In genomic region chr6:142254513-142254912, GRCh38 we compare ENCODE assay signal across 20 cellular contexts. TPM values are rescaled to one million over a fixed set of nuclear protein-coding genes. Genes with fewer than 3 reads are reported as not detected.
DNase-seq lines count a peak whose midpoint lies in the region; ATAC-seq, FAIRE-seq and TF ChIP-seq lines count a peak whose summit lies in the region.
"Had no signal": no experiment of that assay in that cellular context is flagged by ENCODE, and none has a peak within 500 bp of the region (broad histone marks: within the 10 kb centered on the region; RNA-seq: fewer than 3 reads in every experiment).

No MANE protein-coding gene starts in this region.

- no peak overlapping the region for H3K4me2 ChIP-seq in K562 (ENCODE audit: insufficient read depth, low read length)
- H3K4me2 ChIP-seq in HepG2 (ENCODE audit: low read depth, low read length): peak overlapping the region; percentile 3; the same call in 1 of the 2 replicates
- H3K4me2 ChIP-seq: BLaER1, GM23338 had no signal

- TF ChIP-seq EP300 in K562 (IDR thresholded peaks at IDR 0.05; ENCODE audit: low read length) (no peak), HepG2 (IDR thresholded peaks at IDR 0.05; ENCODE audit: low read depth in 2 of 2, low read length in 2 of 2) (no peak), HepG2 (CRISPR knock-in tag; IDR thresholded peaks at IDR 0.05; ENCODE audit: borderline replicate concordance) (no peak)

- no peaks in the 10 kb centered on the region for H3K9me3 Mint-ChIP-seq in activated CD4-positive, alpha-beta memory T cell treated with anti-CD3 and anti-CD28 coated beads, Interleukin-2, amount 10 ng/mL, durations not matched to agents 7 days and 5 days
- H3K9me3 Mint-ChIP-seq: CD8-positive, alpha-beta T cell; GM23338; H9 had no signal

- H3K4me1 ChIP-seq in K562 (replicated peaks in 1 of 2; ENCODE audit: control insufficient read depth in 2 of 2, insufficient read depth in 2 of 2, low read length in 2 of 2) (no peaks in the 10 kb centered on the region), HepG2 (ENCODE audit: insufficient read depth, low read length) (peaks cover 56% of the 10 kb centered on the region), small intestine (ENCODE audit: control insufficient read depth in 2 of 2, insufficient read depth in 1 of 2, low read depth in 1 of 2, low read length in 1 of 2) (no peaks in the 10 kb centered on the region)

- no peaks in the 10 kb centered on the region for H3K27me3 Mint-ChIP-seq in activated CD4-positive, alpha-beta memory T cell treated with anti-CD3 and anti-CD28 coated beads, Interleukin-2, amount 10 ng/mL, durations not matched to agents 7 days and 5 days

- H3K9ac ChIP-seq in K562 (ENCODE audit: insufficient read depth in 1 of 2, low read depth in 2 of 2, low read length in 2 of 2) (no peak overlapping the region), HepG2 (ENCODE audit: insufficient read depth, low read depth, low read length) (no peak overlapping the region)
- H3K9ac ChIP-seq: BLaER1 had no signal

- ATAC-seq in K562 (no peak), HepG2 (peak; percentile 79), GM21619 (IDR thresholded peaks at IDR 0.05; ENCODE audit: unreplicated experiment) (no peak)
- ATAC-seq: CD8-positive, alpha-beta T cell; GM12878; GM23338; HCT116 had no signal

- in situ Hi-C loops in K562 (cut with MboI): no loop called here
- in situ Hi-C loops in HepG2 (cut with HindIII; ENCODE audit: extremely low pct_ligation_motif_present, low pct_unique_long_range_greater_than_20kb): no loop called here

- TF ChIP-seq CTCF in K562 (IDR thresholded peaks at IDR 0.05 in 2 of 3, conservative IDR thresholded peaks at IDR 0.05 in 1 of 3; ENCODE audit: insufficient read depth in 2 of 3, low read depth in 1 of 3, low read length in 3 of 3): no peak
- TF ChIP-seq CTCF in HepG2 (CRISPR knock-in tag; IDR thresholded peaks at IDR 0.05): no peak

- no peak overlapping the region for H3K4me3 ChIP-seq in K562
- H3K4me3 ChIP-seq in HepG2 (replicated peaks in 1 of 3; ENCODE audit: insufficient read depth in 1 of 3, low read depth in 2 of 3, low read length in 3 of 3): no peak overlapping the region
- no peak overlapping the region for H3K4me3 ChIP-seq in small intestine (ENCODE audit: low read depth in 1 of 2, low read length in 2 of 2)
- H3K4me3 ChIP-seq: BLaER1, GM12878, GM23338 had no signal

- TF ChIP-seq RAD21 in K562 (CRISPR knock-in tag; conservative IDR thresholded peaks at IDR 0.05 in 1 of 2, IDR thresholded peaks at IDR 0.05 in 1 of 2) (no peak), HepG2 (CRISPR knock-in tag; IDR thresholded peaks at IDR 0.05) (no peak)

- no peaks in the 10 kb centered on the region for H4K20me1 ChIP-seq in K562 (replicated peaks; ENCODE audit: control insufficient read depth, insufficient read depth, low read length)
- H4K20me1 ChIP-seq in HepG2 (ENCODE audit: insufficient read depth, low read length): no peaks in the 10 kb centered on the region
- H4K20me1 ChIP-seq: BLaER1 had no signal

- BruUV-seq in K562 (replicated peaks; lab: Mats Ljungman, UMichigan): no TSS peak
- no TSS peak for BruUV-seq in HepG2 (replicated peaks; lab: Mats Ljungman, UMichigan)

- H2AFZ ChIP-seq in K562 (ENCODE audit: low read depth, low read length) (no peak overlapping the region), HepG2 (ENCODE audit: low read length) (no peak overlapping the region)
- H2AFZ ChIP-seq: GM23338 had no signal

- DNase-seq in K562 (ENCODE audit: extremely low read depth in 1 of 4, low spot score in 3 of 4) (no peak), HepG2 (ENCODE audit: low spot score) (no peak), small intestine (peak; percentile 81)
- no peak for DNase-seq in activated CD4-positive, alpha-beta memory T cell treated with anti-CD3 and anti-CD28 coated beads, Interleukin-2, amount 10 ng/mL, durations not matched to agents 7 days and 5 days
- DNase-seq in stimulated activated CD4-positive, alpha-beta T cell treated with anti-CD3 and anti-CD28 coated beads, Interleukin-1b, Interleukin-23, amount 100 ng/mL, for 48 hours: no peak
- DNase-seq: Caco-2; CD4-positive, CD25-positive, alpha-beta regulatory T cell; CD8-positive, alpha-beta T cell; DMS153; DND-41; GDM1; H9 had no signal

- no peak for TF ChIP-seq POLR2A in K562 (conservative IDR thresholded peaks at IDR 0.05)
- no peak for TF ChIP-seq POLR2A in HepG2 (IDR thresholded peaks at IDR 0.05; ENCODE audit: insufficient read depth in 1 of 2, low read depth in 2 of 2, low read length in 2 of 2)

- no peak overlapping the region for H3K27ac Mint-ChIP-seq in activated CD4-positive, alpha-beta memory T cell treated with anti-CD3 and anti-CD28 coated beads, Interleukin-2, amount 10 ng/mL, durations not matched to agents 7 days and 5 days
- H3K27ac Mint-ChIP-seq: B cell; CD4-positive, CD25-positive, alpha-beta regulatory T cell; CD8-positive, alpha-beta T cell; GM23338; H9 had no signal

- H3K79me2 ChIP-seq in K562 (ENCODE audit: control insufficient read depth, insufficient read depth, low read length) (no peaks in the 10 kb centered on the region), HepG2 (ENCODE audit: insufficient read depth, low read length) (no peaks in the 10 kb centered on the region)

- FAIRE-seq in K562 (lab: Jason Lieb, UNC) (no peak), HepG2 (lab: Jason Lieb, UNC) (no peak), small intestine (lab: Jason Lieb, UNC) (no peak)
- FAIRE-seq: GM12878, GM19239 had no signal

- no peaks in the 10 kb centered on the region for H3K9me3 ChIP-seq in K562 (replicated peaks; ENCODE audit: control insufficient read depth, insufficient read depth, low read depth, low read length)
- no peaks in the 10 kb centered on the region for H3K9me3 ChIP-seq in HepG2 (ENCODE audit: low read length)
- no peaks in the 10 kb centered on the region for H3K9me3 ChIP-seq in small intestine (ENCODE audit: control insufficient read depth, low read depth)
- H3K9me3 ChIP-seq: BLaER1, Caco-2 had no signal

- H3K27me3 ChIP-seq in K562 (ENCODE audit: control insufficient read depth in 2 of 2, insufficient read depth in 2 of 2, low read length in 2 of 2) (no peaks in the 10 kb centered on the region), HepG2 (ENCODE audit: control insufficient read depth in 1 of 2, insufficient read depth in 2 of 2, low read length in 2 of 2) (no peaks in the 10 kb centered on the region), small intestine (ENCODE audit: control insufficient read depth in 2 of 2, insufficient read depth in 2 of 2, low read length in 2 of 2) (no peaks in the 10 kb centered on the region)
- H3K27me3 ChIP-seq: BLaER1 had no signal

- H3K27ac ChIP-seq in K562 (ENCODE audit: extremely low read depth, low read depth, low read length): no peak overlapping the region
- no peak overlapping the region for H3K27ac ChIP-seq in HepG2 (ENCODE audit: extremely low read length, insufficient read depth, low read length)
- no peak overlapping the region for H3K27ac ChIP-seq in small intestine (ENCODE audit: low read depth in 1 of 2, low read length in 1 of 2)
- H3K27ac ChIP-seq: BLaER1, C4-2B had no signal

- H3K36me3 ChIP-seq in K562 (ENCODE audit: control insufficient read depth, insufficient read depth, low read length) (no peaks in the 10 kb centered on the region), HepG2 (replicated peaks in 1 of 2; ENCODE audit: control insufficient read depth in 1 of 2, insufficient read depth in 2 of 2, low read length in 2 of 2) (no peaks in the 10 kb centered on the region), small intestine (ENCODE audit: control insufficient read depth in 2 of 2, insufficient read depth in 2 of 2, low read length in 2 of 2) (no peaks in the 10 kb centered on the region)
- H3K36me3 ChIP-seq: BLaER1 had no signal

- 5% methylated on average over 6 of the region's 6 CpGs for WGBS in K562 (ENCODE audit: insufficient coverage, low coverage, missing lambda C conversion rate)
- WGBS in HepG2 (ENCODE audit: low lambda C conversion rate): 58% methylated on average over 6 of the region's 6 CpGs
- 35 to 73% (median 57%) methylated on average over 6 of the region's 6 CpGs for WGBS in small intestine, 3 donors

- no peaks in the 10 kb centered on the region for H3K4me1 Mint-ChIP-seq in activated CD4-positive, alpha-beta memory T cell treated with anti-CD3 and anti-CD28 coated beads, Interleukin-2, amount 10 ng/mL, durations not matched to agents 7 days and 5 days
- H3K4me1 Mint-ChIP-seq: GM23338, H9 had no signal

- no peaks in the 10 kb centered on the region for H3K36me3 Mint-ChIP-seq in activated CD4-positive, alpha-beta memory T cell treated with anti-CD3 and anti-CD28 coated beads, Interleukin-2, amount 10 ng/mL, durations not matched to agents 7 days and 5 days (ENCODE audit: low read depth)
- H3K36me3 Mint-ChIP-seq: CD4-positive, CD25-positive, alpha-beta regulatory T cell; CD8-positive, alpha-beta T cell had no signal

- POLR2A ChIA-PET in K562 (lab: Yijun Ruan, JAX): no interaction called here
- POLR2A ChIA-PET in HepG2 (lab: Yijun Ruan, JAX): interaction anchor here (1.5 kb wide), 1 partner anchor 12 kb away, joined by 3 read pairs; no protein-coding TSS in a partner anchor
- POLR2A ChIA-PET in activated CD4-positive, alpha-beta memory T cell treated with anti-CD3 and anti-CD28 coated beads, Interleukin-2, amount 10 ng/mL, durations not matched to agents 7 days and 5 days (lab: Charles Lee): no interaction called here

- intact Hi-C loops in K562 (cut with micrococcal nuclease) (no loop called here), HepG2 (cut with micrococcal nuclease; ENCODE audit: unreplicated experiment) (no loop called here)

- CTCF ChIA-PET in K562 (lab: Yijun Ruan, JAX; ENCODE audit: low intra/inter-chr PET ratio) (no interaction called here), HepG2 (lab: Yijun Ruan, JAX; ENCODE audit: low intra/inter-chr PET ratio, low total read pairs) (no interaction called here)
- CTCF ChIA-PET in activated CD4-positive, alpha-beta memory T cell treated with anti-CD3 and anti-CD28 coated beads, Interleukin-2, amount 10 ng/mL, durations not matched to agents 7 days and 5 days (lab: Charles Lee): no interaction called here

- H3K4me3 Mint-ChIP-seq in activated CD4-positive, alpha-beta memory T cell treated with anti-CD3 and anti-CD28 coated beads, Interleukin-2, amount 10 ng/mL, durations not matched to agents 7 days and 5 days: no peak overlapping the region
- H3K4me3 Mint-ChIP-seq: B cell; CD4-positive, CD25-positive, alpha-beta regulatory T cell; CD8-positive, alpha-beta T cell; GM23338; H9 had no signal

- no peaks in the 10 kb centered on the region for H3K9me1 ChIP-seq in K562 (ENCODE audit: control insufficient read depth, insufficient read depth, low read length)

RNA-seq across cellular contexts. Expression of gene ADGRG6, which starts 47.3 kb away (rescaled TPM):
- 0.25 and 0.35 TPM in 2 replicates for total RNA-seq in K562 (2011; cell fraction: chromatin; rRNA removed; ENCODE audit: low replicate concordance)
- not detected in 2 replicates for total RNA-seq in K562 (2011; cell fraction: nucleolus; rRNA removed)
- total RNA-seq in K562 (2011; cell fraction: nucleoplasm; rRNA removed): 0.08 and 0.59 TPM in 2 replicates
- total RNA-seq in K562 (2014; rRNA removed) (under 0.01 and 0.05 TPM in 2 replicates), K562 (2014; rRNA removed; fragmentation: Illumina TruSeq; extraction: Trizol) (under 0.01 TPM in 1 of 2 replicates, not detected in the other), K562 (2015; rRNA removed; fragmentation: Illumina TruSeq; extraction: Trizol) (not detected in 2 replicates), K562 (2021) (0.11 and 0.13 TPM in 2 replicates), HepG2 (2016; rRNA removed; fragmentation: Illumina TruSeq; extraction: Trizol) (83.6 and 129 TPM in 2 replicates)
- polyA plus RNA-seq in K562 (2011; rRNA removed) (0.04 and 0.06 TPM in 2 replicates), K562 (2014; fragmentation: Illumina TruSeq; extraction: Trizol) (not detected in 2 replicates), K562 (2014; fragmentation: Nextera tagmentation; extraction: Ambion mirVana) (not detected), K562 (2014; rRNA removed) (not detected in 2 replicates), HepG2 (2011; rRNA removed) (176 and 249 TPM in 2 replicates), small intestine (10 to 100 TPM in 1 of 3 donors, 1 to 10 TPM in 2; 5.4 to 16.3 (median 5.9) TPM)
- polyA plus RNA-seq in K562 (2011; cell fraction: cytosol; rRNA removed): 0.07 and 0.10 TPM in 2 replicates
- polyA plus RNA-seq in K562 (2011; cell fraction: nucleus; rRNA removed): 0.13 and 0.27 TPM in 2 replicates
- polyA plus RNA-seq in K562 (2012): 0.03 and 0.07 TPM in 2 replicates
- 0.11 and 0.18 TPM in 2 replicates for polyA minus RNA-seq in K562 (2011; rRNA and poly(A)+ RNA removed)
- polyA minus RNA-seq in K562 (2011; cell fraction: cytosol; rRNA and poly(A)+ RNA removed): 1.7 TPM in 1 of 2 replicates, not detected in the other
- 0.11 and 0.13 TPM in 2 replicates for polyA minus RNA-seq in K562 (2011; cell fraction: nucleus; rRNA and poly(A)+ RNA removed)
- total RNA-seq in HepG2 (2016; cell fraction: cytosol; rRNA removed; fragmentation: Illumina TruSeq; extraction: Trizol; ENCODE audit: low read depth): 12.9 and 13.3 TPM in 2 replicates
- total RNA-seq in HepG2 (2016; cell fraction: insoluble cytoplasmic fraction; rRNA removed; fragmentation: Illumina TruSeq; extraction: Trizol): 76.7 and 125 TPM in 2 replicates
- total RNA-seq in HepG2 (2016; cell fraction: membrane; rRNA removed; fragmentation: Illumina TruSeq; extraction: Trizol): 29.0 and 33.2 TPM in 2 replicates
- 271 and 292 TPM in 2 replicates for total RNA-seq in HepG2 (2016; cell fraction: nucleus; rRNA removed; fragmentation: Illumina TruSeq; extraction: Trizol)
- polyA plus RNA-seq in HepG2 (2011; cell fraction: cytosol; rRNA removed): 115 and 131 TPM in 2 replicates
- polyA plus RNA-seq in HepG2 (2011; cell fraction: nucleus; rRNA removed): 148 and 157 TPM in 2 replicates
- polyA plus RNA-seq in HepG2 (2012): 116 and 147 TPM in 2 replicates
- 1.8 TPM in 2 replicates for polyA plus RNA-seq in HepG2 (2016; cell fraction: cytosol; fragmentation: Illumina TruSeq; extraction: Trizol; ENCODE audit: low read depth)
- 38.7 and 42.8 TPM in 2 replicates for polyA plus RNA-seq in HepG2 (2016; cell fraction: insoluble cytoplasmic fraction; fragmentation: Illumina TruSeq; extraction: Trizol; ENCODE audit: low read depth)
- polyA plus RNA-seq in HepG2 (2016; cell fraction: membrane; fragmentation: Illumina TruSeq; extraction: Trizol; ENCODE audit: low read depth): 5.0 and 5.8 TPM in 2 replicates
- 110 and 113 TPM in 2 replicates for polyA plus RNA-seq in HepG2 (2016; cell fraction: nucleus; fragmentation: Illumina TruSeq; extraction: Trizol; ENCODE audit: insufficient read depth, low read depth)
- polyA minus RNA-seq in HepG2 (2011; rRNA and poly(A)+ RNA removed; ENCODE audit: low replicate concordance): 75.0 and 703 TPM in 2 replicates
- polyA minus RNA-seq in HepG2 (2011; cell fraction: cytosol; rRNA and poly(A)+ RNA removed): 216 and 224 TPM in 2 replicates
- polyA minus RNA-seq in HepG2 (2011; cell fraction: nucleus; rRNA and poly(A)+ RNA removed): 1,103 and 1,189 TPM in 2 replicates
- total RNA-seq in activated CD4-positive, alpha-beta memory T cell treated with anti-CD3 and anti-CD28 coated beads, Interleukin-2, amount 10 ng/mL, durations not matched to agents 7 days and 5 days: not detected
- total RNA-seq: B cell had no signal
- polyA plus RNA-seq: CD4-positive, CD25-positive, alpha-beta regulatory T cell had no signal

Comparison
In these comparisons a context has a peak if more than half of its experiments do, and no peak if none do; other contexts are left out.
1. RNA of gene ADGRG6, which starts 47.3 kb away (total RNA-seq): 12.9 to 292 TPM in HepG2; under 0.01 to 0.59 TPM in K562 and not detected in activated CD4-positive, alpha-beta memory T cell treated with anti-CD3 and anti-CD28 coated beads, Interleukin-2, amount 10 ng/mL, durations not matched to agents 7 days and 5 days; every median in the first group is over 4 times any median in the second.
2. Of the 241 proteins assayed by ChIP-seq in both HepG2 and K562: peak only in HepG2: GATAD2A, HOMEZ, MAFG, MAX and ZNF644; only in K562: none; in both: MAFF and MAFK; in neither: 234.